ENCODE assay signal across 16 cellular contexts in the genomic region with DNA sequence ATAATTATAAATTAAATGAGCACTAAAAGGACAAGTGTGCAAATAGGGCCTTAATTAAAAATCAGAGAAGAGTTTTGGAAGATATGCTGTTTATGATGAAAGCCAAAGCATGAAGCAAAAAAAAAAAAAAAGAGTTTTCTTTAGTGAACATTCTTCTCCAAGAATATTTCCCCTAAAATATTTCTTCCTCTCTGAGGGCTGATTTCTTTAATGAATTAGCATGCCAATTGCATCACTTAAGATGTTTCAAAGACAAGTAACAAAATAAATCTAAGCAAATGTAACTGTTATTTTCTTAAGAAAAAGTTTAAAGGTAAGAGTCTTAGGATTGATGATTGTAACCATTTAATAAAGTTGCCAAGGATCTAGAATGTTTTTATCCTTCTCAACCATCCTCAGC.
A peak's percentile ranks its signal among the peaks of the same experiment; 100 is the strongest.
DNase-seq lines count a peak whose midpoint lies in the region; ATAC-seq and TF ChIP-seq lines count a peak whose summit lies in the region.
"Had no signal": no experiment of that assay in that cellular context is flagged by ENCODE, and none has a peak within 500 bp of the region (broad histone marks: within the 10 kb centered on the region; RNA-seq: fewer than 3 reads in every experiment).

No MANE protein-coding gene starts in this region.

- no peaks in the 10 kb centered on the region for H4K20me1 ChIP-seq in neural progenitor cell (ENCODE audit: low read depth)

- H3K27me3 ChIP-seq in adipocyte (replicated peaks; ENCODE audit: control insufficient read depth, insufficient read depth, low read length) (no peaks in the 10 kb centered on the region), subcutaneous abdominal adipose tissue (ENCODE audit: control insufficient read depth in 5 of 5, insufficient read depth in 4 of 5, low read length in 5 of 5) (no peaks in the 10 kb centered on the region), neural progenitor cell (no peaks in the 10 kb centered on the region)

- ATAC-seq in GM19452 (IDR thresholded peaks at IDR 0.05; ENCODE audit: unreplicated experiment) = no peak
- no peak for ATAC-seq in HG03439 (IDR thresholded peaks at IDR 0.05; ENCODE audit: unreplicated experiment)
- ATAC-seq: GM23338 had no signal

- H3K4me1 Mint-ChIP-seq in mesothelial cell of epicardium (peaks cover 42% of the 10 kb centered on the region), neural progenitor cell (peaks cover 16% of the 10 kb centered on the region)
- H3K4me1 Mint-ChIP-seq: B cell, IgD-negative memory B cell had no signal

- no peaks in the 10 kb centered on the region for H3K36me3 Mint-ChIP-seq in mesothelial cell of epicardium
- H3K36me3 Mint-ChIP-seq in neural progenitor cell = peaks cover 3% of the 10 kb centered on the region
- H3K36me3 Mint-ChIP-seq: IgD-negative memory B cell had no signal

- peaks cover 3% of the 10 kb centered on the region for H3F3A ChIP-seq in neural progenitor cell (ENCODE audit: low read depth)

- no peaks in the 10 kb centered on the region for H3K36me3 ChIP-seq in adipocyte (ENCODE audit: control insufficient read depth, insufficient read depth, low read length, severe bottlenecking)
- H3K36me3 ChIP-seq in subcutaneous abdominal adipose tissue (ENCODE audit: control insufficient read depth in 5 of 5, insufficient read depth in 5 of 5, low read length in 5 of 5) = no peaks in the 10 kb centered on the region
- H3K36me3 ChIP-seq in neural progenitor cell = no peaks in the 10 kb centered on the region

- no peaks in the 10 kb centered on the region for H3K79me2 ChIP-seq in neural progenitor cell (ENCODE audit: low read depth)

- no peak overlapping the region for H2AFZ ChIP-seq in neural progenitor cell (replicated peaks)
- H2AFZ ChIP-seq: GM23338 had no signal

- TF ChIP-seq CTCF in mesothelial cell of epicardium (IDR thresholded peaks at IDR 0.05; ENCODE audit: unreplicated experiment) (no peak), neural progenitor cell (IDR thresholded peaks at IDR 0.05) (no peak)

- H3K9me3 ChIP-seq in adipocyte (ENCODE audit: control insufficient read depth, low read length) (no peaks in the 10 kb centered on the region), subcutaneous abdominal adipose tissue (ENCODE audit: control insufficient read depth in 5 of 5, low read length in 5 of 5) (no peaks in the 10 kb centered on the region), neural progenitor cell (ENCODE audit: low read depth) (no peaks in the 10 kb centered on the region)

- H3K27ac ChIP-seq in subcutaneous abdominal adipose tissue (ENCODE audit: low read depth, low read length) (peak overlapping the region; percentile 14), neural progenitor cell (no peak overlapping the region)

- H3K4me1 ChIP-seq in adipocyte (ENCODE audit: control insufficient read depth, insufficient read depth, low read length) (peaks cover 57% of the 10 kb centered on the region), subcutaneous abdominal adipose tissue (ENCODE audit: control insufficient read depth in 5 of 5, insufficient read depth in 5 of 5, low read length in 5 of 5) (peaks cover 0 to 19% (median 4%) of the 10 kb centered on the region in 5 donors), neural progenitor cell (peaks cover 4% of the 10 kb centered on the region)

- H3K4me3 Mint-ChIP-seq in mesothelial cell of epicardium = no peak overlapping the region
- no peak overlapping the region for H3K4me3 Mint-ChIP-seq in neural progenitor cell
- H3K4me3 Mint-ChIP-seq: B cell; CD4-positive, alpha-beta T cell; GM23338; IgD-negative memory B cell had no signal

- H3K4me2 ChIP-seq in neural progenitor cell = no peak overlapping the region
- H3K4me2 ChIP-seq: GM23338 had no signal

- H3K4me3 ChIP-seq in adipocyte (ENCODE audit: low read length) (peak overlapping the region; percentile 2), subcutaneous abdominal adipose tissue (ENCODE audit: low read depth in 1 of 5, low read length in 5 of 5) (no peak overlapping the region), neural progenitor cell (no peak overlapping the region)
- H3K4me3 ChIP-seq: GM23338 had no signal

- peak; percentile 8 for DNase-seq in AG08395 (ENCODE audit: low spot score)
- peak; percentile 61 for DNase-seq in adipocyte (ENCODE audit: low read depth)
- DNase-seq in mesothelial cell of epicardium (ENCODE audit: low spot score in 2 of 2, unreplicated experiment in 2 of 2) = no peak
- no peak for DNase-seq in neural progenitor cell (ENCODE audit: low spot score)
- DNase-seq: 8988T; C1 segment of cervical spinal cord; Calu3; CD4-positive, alpha-beta T cell; DMS 273 treated with DMSO at 0.1 percent for 48 hours; H7 had no signal

- H3K9ac ChIP-seq in adipocyte (ENCODE audit: low read length) (peak overlapping the region; percentile 23), subcutaneous abdominal adipose tissue (ENCODE audit: low read length in 5 of 5) (no peak overlapping the region), neural progenitor cell (no peak overlapping the region)

- H3K9me3 Mint-ChIP-seq in mesothelial cell of epicardium (peaks cover 4% of the 10 kb centered on the region), neural progenitor cell (peaks cover 5% of the 10 kb centered on the region)
- H3K9me3 Mint-ChIP-seq: GM23338, IgD-negative memory B cell had no signal

- H3K27me3 Mint-ChIP-seq in mesothelial cell of epicardium (ENCODE audit: low read depth) = no peaks in the 10 kb centered on the region
- H3K27me3 Mint-ChIP-seq in neural progenitor cell (ENCODE audit: insufficient read depth, low read depth) = no peaks in the 10 kb centered on the region
- H3K27me3 Mint-ChIP-seq: B cell; CD4-positive, alpha-beta T cell; IgD-negative memory B cell had no signal

- H3K27ac Mint-ChIP-seq in mesothelial cell of epicardium (peak overlapping the region; percentile 77), neural progenitor cell (no peak overlapping the region)
- H3K27ac Mint-ChIP-seq: B cell; CD4-positive, alpha-beta T cell; GM23338; IgD-negative memory B cell had no signal

Comparison
In these comparisons a context has a peak if more than half of its experiments do, and no peak if none do; other contexts are left out.
1. DNase-seq: peak in AG08395 (single experiment) and adipocyte (single experiment); none in mesothelial cell of epicardium (0 of 2) and neural progenitor cell (single experiment).